ENCODE assay signal across 37 cellular contexts in genomic region chr16:89848974-89849373, GRCh38. TPM values are rescaled to one million over a fixed set of nuclear protein-coding genes. Genes with fewer than 3 reads are reported as not detected.
"Had no signal": no experiment of that assay in that cellular context is flagged by ENCODE, and none has a peak within 500 bp of the region (broad histone marks: within the 10 kb centered on the region; RNA-seq: fewer than 3 reads in every experiment).

No MANE protein-coding gene starts in this region.

- H3K27me3 ChIP-seq: ascending aorta, breast epithelium, cardiac muscle cell, colonic mucosa, dorsolateral prefrontal cortex, esophagus muscularis mucosa, foreskin keratinocyte, gastrocnemius medialis had no signal

- ATAC-seq: activated CD4-positive, alpha-beta T cell treated with anti-CD3 and anti-CD28 coated beads for 36 hours; activated CD8-positive, alpha-beta memory T cell treated with anti-CD3 and anti-CD28 coated beads, Interleukin-2, amount 10 ng/mL, durations not matched to agents 7 days and 5 days; activated CD8-positive, alpha-beta T cell treated with anti-CD3 and anti-CD28 coated beads, Interleukin-2, amount 10 ng/mL, durations not matched to agents 7 days and 5 days; activated naive CD4-positive, alpha-beta T cell treated with anti-CD3 and anti-CD28 coated beads, Interleukin-2, amount 50 U/mL, for 72 hours; effector memory CD8-positive, alpha-beta T cell; foreskin keratinocyte; gastrocnemius medialis; heart left ventricle; T-helper 17 cell had no signal

- H3K27ac ChIP-seq: ascending aorta, breast epithelium, cardiac muscle cell, colonic mucosa, dorsolateral prefrontal cortex, esophagus muscularis mucosa, foreskin keratinocyte, gastrocnemius medialis, heart left ventricle, WERI-Rb-1 had no signal

- H3K9me3 Mint-ChIP-seq: activated CD4-positive, alpha-beta memory T cell treated with anti-CD3 and anti-CD28 coated beads for 36 hours; activated CD4-positive, alpha-beta T cell treated with anti-CD3 and anti-CD28 coated beads, Interleukin-2, amount 10 ng/mL, durations not matched to agents 24 days and 14 days; activated naive CD4-positive, alpha-beta T cell treated with anti-CD3 and anti-CD28 coated beads, Interleukin-2, amount 10 ng/mL, durations not matched to agents 7 days and 5 days; activated naive CD4-positive, alpha-beta T cell treated with anti-CD3 and anti-CD28 coated beads, Interleukin-2, amount 50 U/mL, for 72 hours; activated naive CD8-positive, alpha-beta T cell treated with anti-CD3 and anti-CD28 coated beads, Interleukin-2, amount 10 ng/mL, durations not matched to agents 7 days and 5 days; activated T-helper 1 cell treated with anti-CD3 and anti-CD28 coated beads, Interleukin-12 subunit alpha, Interleukin-12 subunit beta, Interleukin-2, Interleukin-4 antibody, amounts not matched to agents 30 ng/mL and 10 ng/mL and 1 ng/mL, durations not matched to agents 14 hours and 24 hours and 36 hours; activated T-helper 2 cell treated with anti-CD3 and anti-CD28 coated beads, Interferon-gamma antibody, Interleukin-2, Interleukin-4, amounts not matched to agents 10 μg/mL and 5 μg/mL and 100 μg/mL, durations not matched to agents 14 hours and 24 hours and 36 hours; brain; dendritic cell treated with granulocyte-macrophage colony-stimulating factor and Interleukin-4, amounts not matched to agents 40 ng/mL and 50 ng/mL, for 4 days; effector memory CD8-positive, alpha-beta T cell; T-helper 2 cell treated with Interferon-gamma antibody and Interleukin-4, amounts not matched to agents 5 μg/mL and 100 μg/mL, for 36 hours had no signal

- H3K4me3 ChIP-seq: ascending aorta, breast epithelium, cardiac muscle cell, colonic mucosa, dorsolateral prefrontal cortex, esophagus muscularis mucosa, gastrocnemius medialis, heart left ventricle had no signal

- H3K36me3 Mint-ChIP-seq: activated CD4-positive, alpha-beta memory T cell treated with anti-CD3 and anti-CD28 coated beads for 36 hours; activated CD8-positive, alpha-beta memory T cell treated with anti-CD3 and anti-CD28 coated beads, Interleukin-2, amount 10 ng/mL, durations not matched to agents 7 days and 5 days; activated naive CD4-positive, alpha-beta T cell treated with anti-CD3 and anti-CD28 coated beads, Interleukin-2, amount 10 ng/mL, durations not matched to agents 7 days and 5 days; activated naive CD4-positive, alpha-beta T cell treated with anti-CD3 and anti-CD28 coated beads, Interleukin-2, amount 50 U/mL, for 72 hours; activated naive CD8-positive, alpha-beta T cell treated with anti-CD3 and anti-CD28 coated beads, Interleukin-2, amount 10 ng/mL, durations not matched to agents 7 days and 5 days had no signal

- DNase-seq: activated CD4-positive, alpha-beta memory T cell treated with anti-CD3 and anti-CD28 coated beads for 36 hours; activated CD4-positive, alpha-beta T cell treated with anti-CD3 and anti-CD28 coated beads for 36 hours; activated CD4-positive, alpha-beta T cell treated with anti-CD3 and anti-CD28 coated beads, Interleukin-2, amount 10 ng/mL, durations not matched to agents 24 days and 14 days; activated CD4-positive, CD25-positive, alpha-beta regulatory T cell; activated CD4-positive, CD25-positive, alpha-beta regulatory T cell treated with anti-CD3 and anti-CD28 coated beads, Interleukin-2, amount 50 U/mL, for 72 hours; activated CD8-positive, alpha-beta memory T cell treated with anti-CD3 and anti-CD28 coated beads, Interleukin-2, amount 10 ng/mL, durations not matched to agents 7 days and 5 days; activated CD8-positive, alpha-beta memory T cell treated with anti-CD3 and anti-CD28 coated beads, Interleukin-2, amount 50 U/mL, for 4 hours; activated CD8-positive, alpha-beta T cell treated with anti-CD3 and anti-CD28 coated beads, Interleukin-2, amount 10 ng/mL, durations not matched to agents 7 days and 5 days; activated effector memory CD4-positive, alpha-beta T cell treated with anti-CD3 and anti-CD28 coated beads, Interleukin-2, amount 50 U/mL, for 16 hours; activated naive CD4-positive, alpha-beta T cell treated with anti-CD3 and anti-CD28 coated beads, Interleukin-2, amount 10 ng/mL, durations not matched to agents 7 days and 5 days; activated naive CD8-positive, alpha-beta T cell treated with anti-CD3 and anti-CD28 coated beads, Interleukin-2, amount 10 ng/mL, durations not matched to agents 7 days and 5 days; activated T-cell treated with anti-CD3 and anti-CD28 coated beads, Interleukin-2, amount 50 U/mL, for 1 hour; activated T-cell treated with anti-CD3 and anti-CD28 coated beads, Interleukin-2, amount 50 U/mL, for 48 hours; central memory CD4-positive, alpha-beta T cell; cerebellar nuclear complex; colonic mucosa; dorsolateral prefrontal cortex; effector CD4-positive, alpha-beta T cell; effector memory CD8-positive, alpha-beta T cell; erythroblast; foreskin keratinocyte; gastrocnemius medialis; glutamatergic neuron; T-helper 17 cell; T1000; WERI-Rb-1 had no signal

- H3K27me3 Mint-ChIP-seq: activated CD4-positive, alpha-beta memory T cell treated with anti-CD3 and anti-CD28 coated beads for 36 hours; activated CD4-positive, alpha-beta T cell treated with anti-CD3 and anti-CD28 coated beads for 36 hours; activated CD4-positive, alpha-beta T cell treated with anti-CD3 and anti-CD28 coated beads, Interleukin-2, amount 10 ng/mL, durations not matched to agents 24 days and 14 days; brain; effector memory CD8-positive, alpha-beta T cell; T-helper 17 cell had no signal

- H3K4me1 Mint-ChIP-seq: brain had no signal

- H3K27ac Mint-ChIP-seq: activated CD4-positive, alpha-beta memory T cell treated with anti-CD3 and anti-CD28 coated beads for 36 hours; activated CD4-positive, alpha-beta T cell treated with anti-CD3 and anti-CD28 coated beads for 36 hours; activated CD4-positive, alpha-beta T cell treated with anti-CD3 and anti-CD28 coated beads, Interleukin-2, amount 10 ng/mL, durations not matched to agents 24 days and 14 days; activated CD8-positive, alpha-beta memory T cell treated with anti-CD3 and anti-CD28 coated beads, Interleukin-2, amount 10 ng/mL, durations not matched to agents 7 days and 5 days; activated CD8-positive, alpha-beta T cell treated with anti-CD3 and anti-CD28 coated beads, Interleukin-2, amount 10 ng/mL, durations not matched to agents 7 days and 5 days; activated naive CD4-positive, alpha-beta T cell treated with anti-CD3 and anti-CD28 coated beads, Interleukin-2, amount 10 ng/mL, durations not matched to agents 7 days and 5 days; activated naive CD4-positive, alpha-beta T cell treated with anti-CD3 and anti-CD28 coated beads, Interleukin-2, amount 50 U/mL, for 72 hours; activated naive CD8-positive, alpha-beta T cell treated with anti-CD3 and anti-CD28 coated beads, Interleukin-2, amount 10 ng/mL, durations not matched to agents 7 days and 5 days; activated T-helper 1 cell treated with anti-CD3 and anti-CD28 coated beads, Interleukin-12 subunit alpha, Interleukin-12 subunit beta, Interleukin-2, Interleukin-4 antibody, amounts not matched to agents 30 ng/mL and 10 ng/mL and 1 ng/mL, durations not matched to agents 14 hours and 24 hours and 36 hours; activated T-helper 2 cell treated with anti-CD3 and anti-CD28 coated beads, Interferon-gamma antibody, Interleukin-2, Interleukin-4, amounts not matched to agents 10 μg/mL and 5 μg/mL and 100 μg/mL, durations not matched to agents 14 hours and 24 hours and 36 hours; brain; dendritic cell treated with granulocyte-macrophage colony-stimulating factor and Interleukin-4, amounts not matched to agents 40 ng/mL and 50 ng/mL, for 4 days; effector memory CD8-positive, alpha-beta T cell; T-helper 17 cell; T-helper 2 cell treated with Interferon-gamma antibody and Interleukin-4, amounts not matched to agents 5 μg/mL and 100 μg/mL, for 36 hours had no signal

- H3K36me3 ChIP-seq: ascending aorta, breast epithelium, cardiac muscle cell, colonic mucosa, esophagus muscularis mucosa, gastrocnemius medialis, heart left ventricle, WERI-Rb-1 had no signal

- H3K4me3 Mint-ChIP-seq: activated CD4-positive, alpha-beta memory T cell treated with anti-CD3 and anti-CD28 coated beads for 36 hours; activated CD4-positive, alpha-beta T cell treated with anti-CD3 and anti-CD28 coated beads for 36 hours; activated CD4-positive, alpha-beta T cell treated with anti-CD3 and anti-CD28 coated beads, Interleukin-2, amount 10 ng/mL, durations not matched to agents 24 days and 14 days; activated CD8-positive, alpha-beta memory T cell treated with anti-CD3 and anti-CD28 coated beads, Interleukin-2, amount 10 ng/mL, durations not matched to agents 7 days and 5 days; activated CD8-positive, alpha-beta T cell treated with anti-CD3 and anti-CD28 coated beads, Interleukin-2, amount 10 ng/mL, durations not matched to agents 7 days and 5 days; activated naive CD4-positive, alpha-beta T cell treated with anti-CD3 and anti-CD28 coated beads, Interleukin-2, amount 10 ng/mL, durations not matched to agents 7 days and 5 days; activated naive CD8-positive, alpha-beta T cell treated with anti-CD3 and anti-CD28 coated beads, Interleukin-2, amount 10 ng/mL, durations not matched to agents 7 days and 5 days; activated T-helper 1 cell treated with anti-CD3 and anti-CD28 coated beads, Interleukin-12 subunit alpha, Interleukin-12 subunit beta, Interleukin-2, Interleukin-4 antibody, amounts not matched to agents 30 ng/mL and 10 ng/mL and 1 ng/mL, durations not matched to agents 14 hours and 24 hours and 36 hours; brain; dendritic cell treated with granulocyte-macrophage colony-stimulating factor and Interleukin-4, amounts not matched to agents 40 ng/mL and 50 ng/mL, for 4 days; effector memory CD8-positive, alpha-beta T cell; T-helper 17 cell; T-helper 2 cell treated with Interferon-gamma antibody and Interleukin-4, amounts not matched to agents 5 μg/mL and 100 μg/mL, for 36 hours had no signal

- H3K4me1 ChIP-seq: ascending aorta, breast epithelium, foreskin keratinocyte, gastrocnemius medialis had no signal

- H3K9me3 ChIP-seq: ascending aorta, breast epithelium, colonic mucosa, esophagus muscularis mucosa, gastrocnemius medialis, heart left ventricle had no signal

RNA-seq across cellular contexts. Expression of gene SPIRE2, which starts 20.7 kb away (rescaled TPM):
- total RNA-seq: ascending aorta had no signal
